Comparison of ENCODE assay signal across 2 cellular contexts in genomic region chr6:85995339-85996033, GRCh38.
A peak's percentile ranks its signal among the peaks of the same experiment; 100 is the strongest.
TF ChIP-seq lines count a peak whose summit lies in the region.

No MANE protein-coding gene starts in this region.

TF ChIP-seq in liver, 16 proteins besides CTCF, POLR2A, EP300 and RAD21 (continued from another document):
- no peak for TF ChIP-seq REST (IDR thresholded peaks at IDR 0.05)
- peak in 1 of 2 donors; percentile 25 for TF ChIP-seq JUND (IDR thresholded peaks at IDR 0.05)
- TF ChIP-seq, protein P1, sequence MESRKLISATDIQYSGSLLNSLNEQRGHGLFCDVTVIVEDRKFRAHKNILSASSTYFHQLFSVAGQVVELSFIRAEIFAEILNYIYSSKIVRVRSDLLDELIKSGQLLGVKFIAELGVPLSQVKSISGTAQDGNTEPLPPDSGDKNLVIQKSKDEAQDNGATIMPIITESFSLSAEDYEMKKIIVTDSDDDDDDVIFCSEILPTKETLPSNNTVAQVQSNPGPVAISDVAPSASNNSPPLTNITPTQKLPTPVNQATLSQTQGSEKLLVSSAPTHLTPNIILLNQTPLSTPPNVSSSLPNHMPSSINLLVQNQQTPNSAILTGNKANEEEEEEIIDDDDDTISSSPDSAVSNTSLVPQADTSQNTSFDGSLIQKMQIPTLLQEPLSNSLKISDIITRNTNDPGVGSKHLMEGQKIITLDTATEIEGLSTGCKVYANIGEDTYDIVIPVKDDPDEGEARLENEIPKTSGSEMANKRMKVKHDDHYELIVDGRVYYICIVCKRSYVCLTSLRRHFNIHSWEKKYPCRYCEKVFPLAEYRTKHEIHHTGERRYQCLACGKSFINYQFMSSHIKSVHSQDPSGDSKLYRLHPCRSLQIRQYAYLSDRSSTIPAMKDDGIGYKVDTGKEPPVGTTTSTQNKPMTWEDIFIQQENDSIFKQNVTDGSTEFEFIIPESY (IDR thresholded peaks at IDR 0.05): no peak
- no peak for TF ChIP-seq SP1 (IDR thresholded peaks at IDR 0.05)
- TF ChIP-seq EGR1 (IDR thresholded peaks at IDR 0.05; ENCODE audit: low read depth in 2 of 2): no peak
- no peak for TF ChIP-seq NR2F2 (IDR thresholded peaks at IDR 0.05)
- peak; percentile 29 for TF ChIP-seq FOXA2 (IDR thresholded peaks at IDR 0.05)
- TF ChIP-seq, protein P2, sequence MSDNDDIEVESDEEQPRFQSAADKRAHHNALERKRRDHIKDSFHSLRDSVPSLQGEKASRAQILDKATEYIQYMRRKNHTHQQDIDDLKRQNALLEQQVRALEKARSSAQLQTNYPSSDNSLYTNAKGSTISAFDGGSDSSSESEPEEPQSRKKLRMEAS (IDR thresholded peaks at IDR 0.05): no peak
- TF ChIP-seq TAF1 (conservative IDR thresholded peaks at IDR 0.05): no peak
- peak; percentile 45 to 49 for TF ChIP-seq HNF4A (conservative IDR thresholded peaks at IDR 0.05)
- TF ChIP-seq RXRA (IDR thresholded peaks at IDR 0.05): peak in 1 of 2 donors; percentile 11
- no peak for TF ChIP-seq FOXA1 (IDR thresholded peaks at IDR 0.05)
- TF ChIP-seq HNF4G (IDR thresholded peaks at IDR 0.05): no peak
- peak; percentile 13 for TF ChIP-seq YY1 (IDR thresholded peaks at IDR 0.05)

TF ChIP-seq in HepG2, 621 proteins besides CTCF, POLR2A, EP300 and RAD21 (continued from another document):
- no peak for TF ChIP-seq TRIM22 (IDR thresholded peaks at IDR 0.05)
- TF ChIP-seq, protein P3, sequence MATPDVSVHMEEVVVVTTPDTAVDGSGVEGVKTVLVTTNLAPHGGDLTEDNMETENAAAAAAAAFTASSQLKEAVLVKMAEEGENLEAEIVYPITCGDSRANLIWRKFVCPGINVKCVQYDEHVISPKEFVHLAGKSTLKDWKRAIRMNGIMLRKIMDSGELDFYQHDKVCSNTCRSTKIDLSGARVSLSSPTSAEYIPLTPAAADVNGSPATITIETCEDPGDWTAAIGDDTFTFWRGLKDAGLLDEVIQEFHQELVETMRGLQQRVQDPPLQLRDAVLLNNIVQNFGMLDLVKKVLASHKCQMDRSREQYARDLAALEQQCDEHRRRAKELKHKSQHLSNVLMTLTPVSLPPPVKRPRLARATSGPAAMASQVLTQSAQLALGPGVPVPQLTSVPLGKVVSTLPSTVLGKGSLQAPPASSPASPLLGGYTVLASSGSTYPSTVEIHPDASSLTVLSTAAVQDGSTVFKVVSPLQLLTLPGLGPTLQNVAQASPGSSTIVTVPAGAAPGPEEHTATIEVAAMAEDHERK (CRISPR knock-in tag; IDR thresholded peaks at IDR 0.05; ENCODE audit: low read depth): no peak
- TF ChIP-seq RNF2 (conservative IDR thresholded peaks at IDR 0.05; ENCODE audit: low read depth): no peak
- no peak for TF ChIP-seq ZNF644 (CRISPR knock-in tag; IDR thresholded peaks at IDR 0.05; ENCODE audit: low read depth)
- TF ChIP-seq CBX5 (CRISPR knock-in tag; IDR thresholded peaks at IDR 0.05; ENCODE audit: borderline replicate concordance): no peak
- TF ChIP-seq ZNF850 (CRISPR knock-in tag; conservative IDR thresholded peaks at IDR 0.05): no peak
- no peak for TF ChIP-seq NONO (IDR thresholded peaks at IDR 0.05)
- TF ChIP-seq NONO (CRISPR knock-in tag; conservative IDR thresholded peaks at IDR 0.05): no peak
- no peak for TF ChIP-seq CEBPB (IDR thresholded peaks at IDR 0.05; ENCODE audit: borderline replicate concordance, low read depth, low read length)
